Comparison of ENCODE assay signal across 36 cellular contexts in the genomic region with DNA sequence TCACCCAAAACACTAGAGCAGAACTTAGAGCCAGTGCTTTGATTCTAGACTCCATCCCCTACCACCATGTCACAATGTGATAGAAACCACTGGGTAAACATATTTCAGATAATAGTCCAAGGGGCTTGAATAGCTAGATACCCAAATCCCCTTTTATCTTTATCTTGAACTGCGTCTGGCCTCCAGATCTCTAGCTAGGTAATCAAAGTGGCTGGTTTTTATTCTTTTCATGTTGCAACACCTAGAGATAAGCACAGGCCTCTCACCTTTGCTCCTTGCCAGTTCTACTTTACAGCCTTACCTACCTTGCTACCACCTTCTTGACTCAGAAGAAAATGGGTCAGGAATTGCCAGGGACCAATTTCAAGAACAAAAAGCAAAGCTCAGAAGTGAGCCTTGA.
"Had no signal": no experiment of that assay in that cellular context is flagged by ENCODE, and none has a peak within 500 bp of the region (broad histone marks: within the 10 kb centered on the region; RNA-seq: fewer than 3 reads in every experiment).

No MANE protein-coding gene starts in this region.

- H3K27me3 ChIP-seq: adrenal gland, body of pancreas, brain microvascular endothelial cell, breast epithelium had no signal

- H3K4me1 ChIP-seq: adrenal gland, body of pancreas, breast epithelium had no signal

- ATAC-seq: activated CD8-positive, alpha-beta T cell treated with anti-CD3 and anti-CD28 coated beads for 36 hours; activated naive CD4-positive, alpha-beta T cell treated with anti-CD3 and anti-CD28 coated beads, Interleukin-2, amount 50 U/mL, for 72 hours; activated T-cell treated with anti-CD3 and anti-CD28 coated beads, Interleukin-2, amount 50 U/mL, for 4 hours; activated T-cell treated with anti-CD3 and anti-CD28 coated beads, Interleukin-2, amount 50 U/mL, for 72 hours; activated T-helper 17 cell treated with anti-CD3 and anti-CD28 coated beads, Interleukin-2, amount 50 U/mL, for 72 hours; body of pancreas had no signal

- H3K4me1 Mint-ChIP-seq: activated B cell treated with CpG ODN at 0.5 μM for 24 hours; activated CD4-positive, alpha-beta T cell treated with anti-CD3 and anti-CD28 coated beads, Interleukin-2, amount 10 ng/mL, durations not matched to agents 24 days and 14 days; activated naive CD8-positive, alpha-beta T cell treated with anti-CD3 and anti-CD28 coated beads for 36 hours; activated T-helper 17 cell treated with anti-CD3 and anti-CD28 coated beads, Interleukin-2, amount 50 U/mL, for 72 hours had no signal

- DNase-seq: activated B cell treated with CpG ODN at 0.5 μM for 24 hours; activated CD4-positive, alpha-beta memory T cell treated with anti-CD3 and anti-CD28 coated beads for 36 hours; activated CD4-positive, alpha-beta T cell treated with anti-CD3 and anti-CD28 coated beads for 4 hours; activated CD4-positive, alpha-beta T cell treated with anti-CD3 and anti-CD28 coated beads, Interleukin-2, amount 10 ng/mL, durations not matched to agents 24 days and 14 days; activated CD4-positive, alpha-beta T cell treated with anti-CD3 and anti-CD28 coated beads, Interleukin-2, amount 50 U/mL, for 1 hour; activated CD4-positive, alpha-beta T cell treated with anti-CD3 and anti-CD28 coated beads, Interleukin-2, amount 50 U/mL, for 4 hours; activated CD4-positive, CD25-positive, alpha-beta regulatory T cell treated with anti-CD3 and anti-CD28 coated beads, Interleukin-2, amount 50 U/mL, for 72 hours; activated CD8-positive, alpha-beta memory T cell treated with anti-CD3 and anti-CD28 coated beads, Interleukin-2, amount 50 U/mL, for 4 hours; activated CD8-positive, alpha-beta T cell treated with anti-CD3 and anti-CD28 coated beads for 36 hours; activated effector memory CD4-positive, alpha-beta T cell treated with anti-CD3 and anti-CD28 coated beads, Interleukin-2, amount 50 U/mL, for 16 hours; activated gamma-delta T cell treated with Interleukin-2 at 50 U/mL for 16 hours; activated naive CD4-positive, alpha-beta T cell; activated naive CD4-positive, alpha-beta T cell treated with anti-CD3 and anti-CD28 coated beads for 36 hours; activated naive CD4-positive, alpha-beta T cell treated with anti-CD3 and anti-CD28 coated beads, Interleukin-2, amount 50 U/mL, for 16 hours; activated naive CD8-positive, alpha-beta T cell treated with anti-CD3 and anti-CD28 coated beads for 36 hours; activated T-cell treated with anti-CD3 and anti-CD28 coated beads for 4 hours; activated T-cell treated with anti-CD3 and anti-CD28 coated beads, Interleukin-2, amount 50 U/mL, for 1 hour; activated T-cell treated with anti-CD3 and anti-CD28 coated beads, Interleukin-2, amount 50 U/mL, for 4 hours; activated T-cell treated with anti-CD3 and anti-CD28 coated beads, Interleukin-2, amount 50 U/mL, for 72 hours; adrenal gland; amniotic stem cell; aorta; body of pancreas; brain microvascular endothelial cell; central memory CD4-positive, alpha-beta T cell; T-helper 1 cell; T-helper 2 cell; T-helper 9 cell had no signal

- H3K27ac Mint-ChIP-seq: activated B cell treated with CpG ODN at 0.5 μM for 24 hours; activated CD4-positive, alpha-beta memory T cell treated with anti-CD3 and anti-CD28 coated beads for 36 hours; activated CD4-positive, alpha-beta T cell treated with anti-CD3 and anti-CD28 coated beads, Interleukin-2, amount 10 ng/mL, durations not matched to agents 24 days and 14 days; activated CD8-positive, alpha-beta T cell treated with anti-CD3 and anti-CD28 coated beads for 36 hours; activated naive CD4-positive, alpha-beta T cell treated with anti-CD3 and anti-CD28 coated beads for 36 hours; activated naive CD4-positive, alpha-beta T cell treated with anti-CD3 and anti-CD28 coated beads, Interleukin-2, amount 50 U/mL, for 72 hours; activated naive CD8-positive, alpha-beta T cell treated with anti-CD3 and anti-CD28 coated beads for 36 hours; activated T-cell treated with anti-CD3 and anti-CD28 coated beads, Interleukin-2, amount 50 U/mL, for 72 hours; activated T-helper 1 cell treated with anti-CD3 and anti-CD28 coated beads, Interleukin-12 subunit alpha, Interleukin-12 subunit beta, Interleukin-2, Interleukin-4 antibody, amounts not matched to agents 30 ng/mL and 10 ng/mL and 1 ng/mL, durations not matched to agents 14 hours and 24 hours and 36 hours; activated T-helper 17 cell treated with anti-CD3 and anti-CD28 coated beads, Interleukin-2, amount 50 U/mL, for 72 hours; T-helper 1 cell treated with Interleukin-12 subunit alpha and Interleukin-12 subunit beta and Interleukin-4 antibody, amounts not matched to agents 30 μg/mL and 1 μg/mL, for 36 hours; T-helper 2 cell treated with Interferon-gamma antibody and Interleukin-4, amounts not matched to agents 5 μg/mL and 100 μg/mL, for 36 hours had no signal

- H3K36me3 Mint-ChIP-seq: activated CD4-positive, alpha-beta memory T cell treated with anti-CD3 and anti-CD28 coated beads for 36 hours; activated naive CD4-positive, alpha-beta T cell treated with anti-CD3 and anti-CD28 coated beads, Interleukin-2, amount 50 U/mL, for 72 hours; activated naive CD8-positive, alpha-beta T cell treated with anti-CD3 and anti-CD28 coated beads for 36 hours had no signal

- H3K9me3 Mint-ChIP-seq: activated B cell treated with CpG ODN at 0.5 μM for 24 hours; activated CD4-positive, alpha-beta memory T cell treated with anti-CD3 and anti-CD28 coated beads for 36 hours; activated CD4-positive, alpha-beta T cell treated with anti-CD3 and anti-CD28 coated beads, Interleukin-2, amount 10 ng/mL, durations not matched to agents 24 days and 14 days; activated CD8-positive, alpha-beta T cell treated with anti-CD3 and anti-CD28 coated beads for 36 hours; activated naive CD4-positive, alpha-beta T cell treated with anti-CD3 and anti-CD28 coated beads for 36 hours; activated naive CD8-positive, alpha-beta T cell treated with anti-CD3 and anti-CD28 coated beads for 36 hours; activated T-cell treated with anti-CD3 and anti-CD28 coated beads, Interleukin-2, amount 50 U/mL, for 4 hours; activated T-helper 1 cell treated with anti-CD3 and anti-CD28 coated beads, Interleukin-12 subunit alpha, Interleukin-12 subunit beta, Interleukin-2, Interleukin-4 antibody, amounts not matched to agents 30 ng/mL and 10 ng/mL and 1 ng/mL, durations not matched to agents 14 hours and 24 hours and 36 hours; activated T-helper 17 cell treated with anti-CD3 and anti-CD28 coated beads, Interleukin-2, amount 50 U/mL, for 72 hours; T-helper 1 cell treated with Interleukin-12 subunit alpha and Interleukin-12 subunit beta and Interleukin-4 antibody, amounts not matched to agents 30 μg/mL and 1 μg/mL, for 36 hours; T-helper 2 cell treated with Interferon-gamma antibody and Interleukin-4, amounts not matched to agents 5 μg/mL and 100 μg/mL, for 36 hours had no signal

- H3K27me3 Mint-ChIP-seq: activated B cell treated with CpG ODN at 0.5 μM for 24 hours; activated CD4-positive, alpha-beta memory T cell treated with anti-CD3 and anti-CD28 coated beads for 36 hours; activated CD4-positive, alpha-beta T cell treated with anti-CD3 and anti-CD28 coated beads, Interleukin-2, amount 10 ng/mL, durations not matched to agents 24 days and 14 days; activated naive CD8-positive, alpha-beta T cell treated with anti-CD3 and anti-CD28 coated beads for 36 hours had no signal

- H3K36me3 ChIP-seq: adrenal gland, brain microvascular endothelial cell, breast epithelium had no signal

- H3K4me3 Mint-ChIP-seq: activated B cell treated with CpG ODN at 0.5 μM for 24 hours; activated CD4-positive, alpha-beta memory T cell treated with anti-CD3 and anti-CD28 coated beads for 36 hours; activated CD4-positive, alpha-beta T cell treated with anti-CD3 and anti-CD28 coated beads, Interleukin-2, amount 10 ng/mL, durations not matched to agents 24 days and 14 days; activated CD8-positive, alpha-beta T cell treated with anti-CD3 and anti-CD28 coated beads for 36 hours; activated naive CD4-positive, alpha-beta T cell treated with anti-CD3 and anti-CD28 coated beads for 36 hours; activated naive CD8-positive, alpha-beta T cell treated with anti-CD3 and anti-CD28 coated beads for 36 hours; activated T-cell treated with anti-CD3 and anti-CD28 coated beads, Interleukin-2, amount 50 U/mL, for 4 hours; activated T-cell treated with anti-CD3 and anti-CD28 coated beads, Interleukin-2, amount 50 U/mL, for 72 hours; activated T-helper 1 cell treated with anti-CD3 and anti-CD28 coated beads, Interleukin-12 subunit alpha, Interleukin-12 subunit beta, Interleukin-2, Interleukin-4 antibody, amounts not matched to agents 30 ng/mL and 10 ng/mL and 1 ng/mL, durations not matched to agents 14 hours and 24 hours and 36 hours; activated T-helper 17 cell treated with anti-CD3 and anti-CD28 coated beads, Interleukin-2, amount 50 U/mL, for 72 hours; T-helper 1 cell treated with Interleukin-12 subunit alpha and Interleukin-12 subunit beta and Interleukin-4 antibody, amounts not matched to agents 30 μg/mL and 1 μg/mL, for 36 hours; T-helper 2 cell treated with Interferon-gamma antibody and Interleukin-4, amounts not matched to agents 5 μg/mL and 100 μg/mL, for 36 hours had no signal

- H3K9me3 ChIP-seq: adrenal gland, body of pancreas, breast epithelium had no signal

- FAIRE-seq: astrocyte, TTC549 had no signal

- H3K4me3 ChIP-seq: adrenal gland, body of pancreas, breast epithelium had no signal
